In genomic region chr2:127227264-127227660, GRCh38 we compare ENCODE assay signal across 8 cellular contexts. TPM values are rescaled to one million over a fixed set of nuclear protein-coding genes. Genes with fewer than 3 reads are reported as not detected.
"Had no signal": no experiment of that assay in that cellular context is flagged by ENCODE, and none has a peak within 500 bp of the region (broad histone marks: within the 10 kb centered on the region; RNA-seq: fewer than 3 reads in every experiment).

No MANE protein-coding gene starts in this region.

RNA-seq across cellular contexts. Expression of gene CYP27C1, which starts 7.2 kb away (rescaled TPM):
- total RNA-seq: activated CD4-positive, alpha-beta memory T cell treated with anti-CD3 and anti-CD28 coated beads, Interleukin-2, amount 10 ng/mL, durations not matched to agents 7 days and 5 days; activated CD4-positive, alpha-beta T cell treated with anti-CD3 and anti-CD28 coated beads, Interleukin-2, amount 10 ng/mL, durations not matched to agents 7 days and 5 days; activated T-cell treated with anti-CD3 and anti-CD28 coated beads, Interleukin-2, amount 50 U/mL, for 4 hours; activated T-helper 2 cell treated with anti-CD3 and anti-CD28 coated beads, Interferon-gamma antibody, Interleukin-2, Interleukin-4, amounts not matched to agents 10 μg/mL and 5 μg/mL and 100 μg/mL, durations not matched to agents 14 hours and 24 hours and 36 hours; dermis microvascular lymphatic vessel endothelial cell; lung microvascular endothelial cell; naive thymus-derived CD4-positive, alpha-beta T cell; T-helper 2 cell treated with Interferon-gamma antibody and Interleukin-4, amounts not matched to agents 100 ng/mL and 5 ng/mL, for 36 hours had no signal
- polyA plus RNA-seq: naive thymus-derived CD4-positive, alpha-beta T cell had no signal
